Comparison of ENCODE assay signal across 26 cellular contexts in the genomic region with DNA sequence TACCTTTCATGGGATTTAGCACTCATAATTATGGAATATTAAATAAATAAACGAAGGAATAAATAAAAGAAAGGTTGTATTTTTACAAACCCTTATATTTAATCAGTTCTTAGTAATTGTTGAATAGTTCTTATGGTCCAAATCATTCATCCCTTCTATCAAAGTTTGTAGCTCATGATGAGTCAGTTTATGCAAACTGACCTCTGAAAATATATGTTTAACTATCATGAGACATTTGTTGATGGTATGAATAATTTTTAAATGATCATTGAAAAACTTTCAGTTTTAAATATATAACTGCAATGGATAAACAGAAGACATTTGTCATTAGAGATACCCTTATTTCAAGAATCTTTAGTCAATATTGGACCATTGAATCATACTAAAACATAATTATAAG.
"Had no signal": no experiment of that assay in that cellular context is flagged by ENCODE, and none has a peak within 500 bp of the region (broad histone marks: within the 10 kb centered on the region; RNA-seq: fewer than 3 reads in every experiment).

No MANE protein-coding gene starts in this region.

- H3K27me3 ChIP-seq: stomach, suprapubic skin, testis, thyroid gland, tibial artery, tibial nerve, upper lobe of left lung, upper lobe of right lung, vagina had no signal

- H3K27ac ChIP-seq: stomach, suprapubic skin, testis, thoracic aorta, thyroid gland, tibial artery, tibial nerve, upper lobe of left lung, upper lobe of right lung, uterus, vagina had no signal

- H3K9me3 ChIP-seq: suprapubic skin, testis, thoracic aorta, thyroid gland, tibial artery, upper lobe of left lung, upper lobe of right lung, uterus, vagina had no signal

- DNase-seq: stimulated activated CD4-positive, alpha-beta T cell treated with anti-CD3 and anti-CD28 coated beads, Interleukin-2, amount 100 ng/mL, for 48 hours; stimulated activated CD4-positive, alpha-beta T cell treated with anti-CD3 and anti-CD28 coated beads, Interleukin-4, amount 100 ng/mL, for 1 hour; stimulated activated CD4-positive, alpha-beta T cell treated with anti-CD3 and anti-CD28 coated beads, Interleukin-4, amount 100 ng/mL, for 24 hours; stimulated activated CD4-positive, alpha-beta T cell treated with anti-CD3 and anti-CD28 coated beads, Interleukin-4, amount 100 ng/mL, for 4 hours; stimulated activated CD8-positive, alpha-beta memory T cell treated with anti-CD3 and anti-CD28 coated beads, Interleukin-4, amount 100 ng/mL, for 48 hours; stimulated activated naive B cell treated with anti-CD40 and anti-IgM and Interleukin-4, amounts not matched to agents 10 μg/mL and 1 μg/mL and 100 μg/mL, for 72 hours; stimulated activated naive CD4-positive, alpha-beta T cell; stimulated activated naive CD4-positive, alpha-beta T cell treated with Interleukin-2 at 50 U/mL for 16 hours; stimulated activated naive CD8-positive, alpha-beta T cell treated with anti-CD3 and anti-CD28 coated beads, Interleukin-15, amount 100 ng/mL, for 72 hours; stimulated activated naive CD8-positive, alpha-beta T cell treated with anti-CD3 and anti-CD28 coated beads, Interleukin-15, Interleukin-2, amounts not matched to agents 100 U/mL and 50 U/mL, for 24 hours; stomach; substantia nigra; testis; thyroid gland; tibial artery; trophoblast cell; upper lobe of left lung; upper lobe of right lung; uterus had no signal

- H3K4me1 ChIP-seq: stomach, suprapubic skin, testis, thyroid gland, tibial artery, tibial nerve, upper lobe of left lung, upper lobe of right lung, uterus, vagina had no signal

- H3K4me3 ChIP-seq: stomach, suprapubic skin, testis, thoracic aorta, thyroid gland, tibial artery, tibial nerve, upper lobe of left lung, upper lobe of right lung, uterus, vagina had no signal

- H3K36me3 ChIP-seq: stomach, suprapubic skin, thoracic aorta, thyroid gland, tibial artery, tibial nerve, upper lobe of left lung, upper lobe of right lung, uterus, vagina had no signal

- FAIRE-seq: urothelium cell line had no signal

- ATAC-seq: stimulated activated effector memory CD8-positive, alpha-beta T cell treated with anti-CD3 and anti-CD28 coated beads, Interleukin-12 subunit alpha, Interleukin-12 subunit beta, amount 100 ng/mL, for 72 hours; stimulated activated memory B cell treated with anti-CD40 and anti-IgM and Interleukin-4, amounts not matched to agents 10 μg/mL and 1 μg/mL and 100 μg/mL, for 72 hours; stimulated activated naive B cell treated with anti-CD40 and anti-IgM and Interleukin-4, amounts not matched to agents 10 μg/mL and 1 μg/mL and 100 μg/mL, for 72 hours; stimulated activated naive CD8-positive, alpha-beta T cell treated with anti-CD3 and anti-CD28 coated beads, Interleukin-15, amount 100 ng/mL, for 72 hours; stimulated activated naive CD8-positive, alpha-beta T cell treated with anti-CD3 and anti-CD28 coated beads, Interleukin-15, Interleukin-2, amounts not matched to agents 100 U/mL and 50 U/mL, for 24 hours; upper lobe of right lung had no signal
